ENCODE assay signal across 10 cellular contexts in the genomic region with DNA sequence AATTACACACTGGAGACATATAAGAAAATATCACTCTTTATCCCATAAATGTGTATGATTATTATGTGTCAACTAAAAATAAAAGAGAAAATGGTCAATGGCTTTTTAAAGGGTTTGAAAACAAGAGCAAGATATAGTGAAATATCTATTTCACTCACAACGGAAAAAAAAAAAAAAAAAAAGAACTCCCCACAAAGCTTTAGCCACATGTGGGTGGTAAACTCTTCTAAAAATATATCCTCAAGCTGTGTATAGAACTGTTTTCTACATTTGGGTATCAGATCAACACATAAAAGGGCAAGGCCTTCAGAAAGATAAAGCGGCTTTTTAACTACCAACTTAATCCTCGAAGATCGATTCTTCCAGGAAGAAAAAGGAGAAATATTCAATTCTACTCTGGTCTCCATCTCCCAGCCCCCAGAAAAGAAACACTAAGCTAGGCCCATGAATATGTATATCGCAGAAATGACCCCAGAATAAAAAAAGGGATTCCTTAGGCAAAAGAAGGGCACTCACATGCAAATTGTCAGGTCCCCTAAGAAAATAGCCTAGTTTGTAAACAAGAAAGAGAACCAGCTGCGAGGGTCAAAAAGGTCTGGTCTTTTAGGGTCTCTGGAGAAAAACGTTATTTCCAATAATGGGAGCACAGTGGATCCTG. TPM values are rescaled to one million over a fixed set of nuclear protein-coding genes. Genes with fewer than 3 reads are reported as not detected.
DNase-seq lines count a peak whose midpoint lies in the region; ATAC-seq, FAIRE-seq and TF ChIP-seq lines count a peak whose summit lies in the region.
"Had no signal": no experiment of that assay in that cellular context is flagged by ENCODE, and none has a peak within 500 bp of the region (broad histone marks: within the 10 kb centered on the region; RNA-seq: fewer than 3 reads in every experiment).

No MANE protein-coding gene starts in this region.

- TF ChIP-seq CTCF in uterus (IDR thresholded peaks at IDR 0.05): no peak

- H3K9me3 Mint-ChIP-seq in activated naive CD4-positive, alpha-beta T cell treated with anti-CD3 and anti-CD28 coated beads, Interleukin-2, amount 50 U/mL, for 24 hours: no peaks in the 10 kb centered on the region
- no peaks in the 10 kb centered on the region for H3K9me3 Mint-ChIP-seq in T-cell

- ATAC-seq in T-cell (replicated peaks in 1 of 4) (no peak), GM18907 (IDR thresholded peaks at IDR 0.05; ENCODE audit: unreplicated experiment) (no peak)
- ATAC-seq: right cardiac atrium had no signal

- H3K27me3 Mint-ChIP-seq in activated naive CD4-positive, alpha-beta T cell treated with anti-CD3 and anti-CD28 coated beads, Interleukin-2, amount 50 U/mL, for 24 hours: no peaks in the 10 kb centered on the region
- H3K27me3 Mint-ChIP-seq in T-cell: no peaks in the 10 kb centered on the region

- POLR2A ChIA-PET in T-cell (lab: Charles Lee): interaction anchor here (0.5 to 2.3 kb wide), 13 partner anchors 8 to 706 kb away, joined by 3 to 15 read pairs (median 5); no protein-coding TSS in a partner anchor

- H3K36me3 Mint-ChIP-seq in activated naive CD4-positive, alpha-beta T cell treated with anti-CD3 and anti-CD28 coated beads, Interleukin-2, amount 50 U/mL, for 24 hours: peaks cover 3% of the 10 kb centered on the region
- H3K36me3 Mint-ChIP-seq in T-cell: peaks cover 16% of the 10 kb centered on the region

- no peaks in the 10 kb centered on the region for H3K36me3 ChIP-seq in iPS-20b (ENCODE audit: insufficient read depth, low read depth, low read length)
- no peaks in the 10 kb centered on the region for H3K36me3 ChIP-seq in uterus

- intact Hi-C loops in uterus (cut with DNase I; ENCODE audit: low total_unique reads): no loop called here

- H3K9ac ChIP-seq in iPS-20b (ENCODE audit: low read depth, low read length): peak overlapping the region; percentile 59

- H3K27me3 ChIP-seq in iPS-20b (ENCODE audit: insufficient read depth, low read length) (peaks cover 31% of the 10 kb centered on the region; the same call in 1 of the 2 replicates), uterus (no peaks in the 10 kb centered on the region)

- H3K4me3 ChIP-seq in iPS-20b (ENCODE audit: low read length) (peak overlapping the region; percentile 80), uterus (no peak overlapping the region)

- H3K27ac Mint-ChIP-seq in activated naive CD4-positive, alpha-beta T cell treated with anti-CD3 and anti-CD28 coated beads, Interleukin-2, amount 50 U/mL, for 24 hours: peak overlapping the region; percentile 53
- peak overlapping the region; percentile 82 to 91 for H3K27ac Mint-ChIP-seq in T-cell

- peaks cover 70% of the 10 kb centered on the region for H3K4me1 Mint-ChIP-seq in activated naive CD4-positive, alpha-beta T cell treated with anti-CD3 and anti-CD28 coated beads, Interleukin-2, amount 50 U/mL, for 24 hours
- peaks cover 72 to 77% (median 72%) of the 10 kb centered on the region in 3 donors for H3K4me1 Mint-ChIP-seq in T-cell

- peak overlapping the region; percentile 86 for H3K4me3 Mint-ChIP-seq in activated naive CD4-positive, alpha-beta T cell treated with anti-CD3 and anti-CD28 coated beads, Interleukin-2, amount 50 U/mL, for 24 hours
- H3K4me3 Mint-ChIP-seq in T-cell: peak overlapping the region; percentile 65 to 90 (median 74)

- no peak for DNase-seq in activated naive CD4-positive, alpha-beta T cell (lab: John Stamatoyannopoulos, UW)
- DNase-seq in T-cell (no peak), uterus (no peak), amygdala (lab: John Stamatoyannopoulos, UW) (no peak), HTR-8/SVneo (ENCODE audit: insufficient read length, low spot score) (no peak)
- DNase-seq: NCI-H510A treated with DMSO at 0.1 percent for 48 hours had no signal

- H3K27ac ChIP-seq in iPS-20b (ENCODE audit: low read length) (peak overlapping the region; percentile 18), uterus (peak overlapping the region; percentile 71 to 97)

- H3K9me3 ChIP-seq in iPS-20b (ENCODE audit: insufficient read depth, low read depth, low read length) (no peaks in the 10 kb centered on the region), uterus (no peaks in the 10 kb centered on the region)

- no peak for TF ChIP-seq POLR2A in uterus (IDR thresholded peaks at IDR 0.05)

- CTCF ChIA-PET in T-cell (lab: Charles Lee): interaction anchor here (0.6 to 2.0 kb wide), 9 partner anchors 10 to 510 kb away, joined by 3 to 10 read pairs (median 6); no protein-coding TSS in a partner anchor

- FAIRE-seq in HTR-8/SVneo (lab: Jason Lieb, UNC): no peak

- H3K4me1 ChIP-seq in iPS-20b (ENCODE audit: insufficient read depth, low read length) (peaks cover 48% of the 10 kb centered on the region), uterus (no peaks in the 10 kb centered on the region)

RNA-seq across cellular contexts. Expression of gene LITAF, which starts 4.4 kb away (rescaled TPM):
- 100 to 1,000 TPM; 150 to 256 (median 161) TPM for total RNA-seq in T-cell
- 100 to 1,000 TPM in 1 of 4 donors, 10 to 100 TPM in 3; 46.9 to 163 (median 73.2) TPM for total RNA-seq in uterus
